Comparison of ENCODE assay signal across 8 cellular contexts in genomic region chr11:119381186-119381988, GRCh38. TPM values are rescaled to one million over a fixed set of nuclear protein-coding genes. Genes with fewer than 3 reads are reported as not detected.
DNase-seq lines count a peak whose midpoint lies in the region; ATAC-seq and TF ChIP-seq lines count a peak whose summit lies in the region.

Gene USP2, minus strand, starts transcription at chr11:119381690. Its CDS starts 8,210 bp downstream, at chr11:119373480.

- peak within 1 kb of the TSS; percentile 51 for H3K4me3 ChIP-seq in AG09309 (ENCODE audit: control insufficient read depth, low read depth, low read length)
- peak within 1 kb of the TSS; percentile 60 for H3K4me3 ChIP-seq in smooth muscle cell

- H3K4me1 Mint-ChIP-seq in immature natural killer cell = peaks cover 0 to 5% of the 10 kb centered on the region in 2 donors

- peak within 1 kb of the TSS; percentile 85 for H2AFZ ChIP-seq in smooth muscle cell (ENCODE audit: low read depth)

- H3K4me3 Mint-ChIP-seq in immature natural killer cell = no peak within 1 kb of the TSS

- no peaks in the 10 kb centered on the region for H4K20me1 ChIP-seq in smooth muscle cell (ENCODE audit: low read depth)

- H3K4me1 ChIP-seq in smooth muscle cell (ENCODE audit: low read depth) = peaks cover 35% of the 10 kb centered on the region

- peak; percentile 78 for TF ChIP-seq CTCF in AG09309 (IDR thresholded peaks at IDR 0.05; ENCODE audit: control insufficient read depth, insufficient read depth, low read depth, low read length, missing control alignments)
- peak; percentile 66 for TF ChIP-seq CTCF in smooth muscle cell (IDR thresholded peaks at IDR 0.05; ENCODE audit: borderline replicate concordance, insufficient read depth, poor library complexity, severe bottlenecking)

- peak within 1 kb of the TSS; percentile 93 for H3K4me2 ChIP-seq in smooth muscle cell

- H3K27me3 Mint-ChIP-seq in immature natural killer cell (ENCODE audit: low read depth in 3 of 3) = peaks cover 5 to 7% (median 5%) of the 10 kb centered on the region in 3 donors

- H3K9ac ChIP-seq in smooth muscle cell (ENCODE audit: low read depth) = peak within 1 kb of the TSS; percentile 83

- H3K27me3 ChIP-seq in smooth muscle cell (ENCODE audit: low read depth) = peaks cover 7% of the 10 kb centered on the region

- ATAC-seq in GM19023 (IDR thresholded peaks at IDR 0.05; ENCODE audit: unreplicated experiment) (peak; percentile 99), HG03280 (IDR thresholded peaks at IDR 0.05; ENCODE audit: unreplicated experiment) (peak; percentile 98)

- WGBS in smooth muscle cell (ENCODE audit: low lambda C conversion rate) = 1% methylated on average over 53 of the region's 54 CpGs

- peak within 1 kb of the TSS in 2 of 6 donors; percentile 25 to 45 for H3K27ac Mint-ChIP-seq in immature natural killer cell

- H3K9me3 Mint-ChIP-seq in immature natural killer cell = no peaks in the 10 kb centered on the region

- DNase-seq in AG09309 (ENCODE audit: low read depth) (peak; percentile 80), NCI-H345 (lab: John Stamatoyannopoulos, UW) (peak; percentile 96), caudate nucleus (lab: John Stamatoyannopoulos, UW) (peak in 59 of 61 donors; percentile 82 to 99 (median 97)), immature natural killer cell (peak; percentile 96), smooth muscle cell (lab: John Stamatoyannopoulos, UW; ENCODE audit: unreplicated experiment) (peak; percentile 94)
- peak; percentile 92 to 95 (median 94) for DNase-seq in activated CD4-positive, CD25-positive, alpha-beta regulatory T cell (lab: John Stamatoyannopoulos, UW)

- no peaks in the 10 kb centered on the region for H3K36me3 Mint-ChIP-seq in immature natural killer cell

- H3K9me3 ChIP-seq in smooth muscle cell (replicated peaks; ENCODE audit: low read depth) = no peaks in the 10 kb centered on the region

- H3K27ac ChIP-seq in caudate nucleus (ENCODE audit: low read depth, low read length) (peak within 1 kb of the TSS; percentile 83), smooth muscle cell (ENCODE audit: low read depth) (peak within 1 kb of the TSS; percentile 27)

- H3K79me2 ChIP-seq in smooth muscle cell (ENCODE audit: low read depth) = no peaks in the 10 kb centered on the region

- H3F3A ChIP-seq in smooth muscle cell (ENCODE audit: low read depth) = no peaks in the 10 kb centered on the region

- no peaks in the 10 kb centered on the region for H3K36me3 ChIP-seq in smooth muscle cell (ENCODE audit: low read depth)

RNA-seq across cellular contexts. Expression of gene USP2, which starts in this region (rescaled TPM):
- not detected for polyA plus RNA-seq in immature natural killer cell
- total RNA-seq in smooth muscle cell = 1.4 and 1.8 TPM in 2 replicates
- 0.25 and 2.5 TPM in 2 replicates for polyA plus RNA-seq in smooth muscle cell

Comparison
In these comparisons a context has a peak if more than half of its experiments do, and no peak if none do; other contexts are left out.
1. Peak in every context shown above with its lines: DNase-seq, ATAC-seq, H3K4me3 ChIP-seq and H3K27ac ChIP-seq.
2. Peak in DNase-seq in immature natural killer cell; RNA of the gene not detected or under 1 TPM.